ENCODE assay signal across 1 cellular context in genomic region chr2:149768320-149768799, GRCh38.
TF ChIP-seq lines count a peak whose summit lies in the region.

No MANE protein-coding gene starts in this region.

TF ChIP-seq in HEK293, 187 proteins besides CTCF, POLR2A, EP300 and RAD21 (continued from another document):
- TF ChIP-seq HOXD13 (CRISPR knock-in tag; IDR thresholded peaks at IDR 0.05; ENCODE audit: borderline replicate concordance) (0 out of 2 replicates have a peak, but pooled peaks have one; percentile 21), ZNF701 (tag by site-specific recombination; IDR thresholded peaks at IDR 0.05) (no peak), ZNF629 (tag by site-specific recombination; IDR thresholded peaks at IDR 0.05) (peak; percentile 31; the same call in 1 of the 2 replicates), ZNF560 (tag by site-specific recombination; IDR thresholded peaks at IDR 0.05; ENCODE audit: borderline replicate concordance) (no peak), WT1 (tag by site-specific recombination; IDR thresholded peaks at IDR 0.05) (peak; percentile 64), ZNF843 (tag by site-specific recombination; IDR thresholded peaks at IDR 0.05) (peak; percentile 55; the same call in 1 of the 2 replicates), MEIS1 (CRISPR knock-in tag; IDR thresholded peaks at IDR 0.05; ENCODE audit: borderline replicate concordance) (no peak), ZNF311 (tag by site-specific recombination; IDR thresholded peaks at IDR 0.05; ENCODE audit: borderline replicate concordance) (no peak), ZNF473 (tag by site-specific recombination; IDR thresholded peaks at IDR 0.05) (no peak), SCRT1 (tag by site-specific recombination; IDR thresholded peaks at IDR 0.05; ENCODE audit: borderline replicate concordance) (no peak), ZNF521 (tag by site-specific recombination; IDR thresholded peaks at IDR 0.05) (no peak), ZNF561 (tag by site-specific recombination; IDR thresholded peaks at IDR 0.05; ENCODE audit: borderline replicate concordance) (0 out of 2 replicates have a peak, but pooled peaks have one; percentile 21), ZSCAN5A (tag by site-specific recombination; IDR thresholded peaks at IDR 0.05) (no peak), TSHZ1 (tag by site-specific recombination; IDR thresholded peaks at IDR 0.05; ENCODE audit: borderline replicate concordance) (0 out of 2 replicates have a peak, but pooled peaks have one; percentile 16), ZNF549 (tag by site-specific recombination; IDR thresholded peaks at IDR 0.05) (peak; percentile 98), ZNF501 (tag by site-specific recombination; IDR thresholded peaks at IDR 0.05) (0 out of 2 replicates have a peak, but pooled peaks have one; percentile 21), ZNF529 (tag by site-specific recombination; IDR thresholded peaks at IDR 0.05; ENCODE audit: insufficient replicate concordance) (no peak), ELK4 (IDR thresholded peaks at IDR 0.05; ENCODE audit: borderline replicate concordance, low read depth, low read length) (no peak), INSM2 (tag by site-specific recombination; IDR thresholded peaks at IDR 0.05) (peak; percentile 66), BCL11A (tag by site-specific recombination; IDR thresholded peaks at IDR 0.05; ENCODE audit: low read depth) (no peak), SCRT2 (tag by site-specific recombination; IDR thresholded peaks at IDR 0.05) (peak; percentile 54; the same call in 1 of the 2 replicates), ZNF366 (tag by site-specific recombination; conservative IDR thresholded peaks at IDR 0.05) (peak; percentile 39), ZNF398 (tag by site-specific recombination; IDR thresholded peaks at IDR 0.05) (0 out of 2 replicates have a peak, but pooled peaks have one; percentile 17), ZNF768 (tag by site-specific recombination; IDR thresholded peaks at IDR 0.05) (no peak)
